ENCODE assay signal across 1 cellular context in genomic region chr4:74627516-74627915, GRCh38.
TF ChIP-seq lines count a peak whose summit lies in the region.

No MANE protein-coding gene starts in this region.

TF ChIP-seq in HepG2, 621 proteins besides CTCF, POLR2A, EP300 and RAD21 (continued from another document):
- no peak for TF ChIP-seq ZNF646 (CRISPR knock-in tag; IDR thresholded peaks at IDR 0.05)
- no peak for TF ChIP-seq ZNF124 (CRISPR knock-in tag; IDR thresholded peaks at IDR 0.05)
- no peak for TF ChIP-seq ZBTB46 (CRISPR knock-in tag; IDR thresholded peaks at IDR 0.05; ENCODE audit: borderline replicate concordance)
- no peak for TF ChIP-seq TAF1 (CRISPR knock-in tag; IDR thresholded peaks at IDR 0.05)
- TF ChIP-seq HOMEZ (CRISPR knock-in tag; IDR thresholded peaks at IDR 0.05; ENCODE audit: low read depth): peak; percentile 14; the same call in 1 of the 2 replicates
- peak; percentile 68; the same call in 1 of the 2 replicates for TF ChIP-seq HMG20A (CRISPR knock-in tag; IDR thresholded peaks at IDR 0.05; ENCODE audit: borderline replicate concordance)
- TF ChIP-seq MEF2D (CRISPR knock-in tag; IDR thresholded peaks at IDR 0.05): no peak
- TF ChIP-seq FOXA3 (CRISPR knock-in tag; IDR thresholded peaks at IDR 0.05): peak; percentile 55; the same call in 1 of the 2 replicates
- no peak for TF ChIP-seq GPN1 (CRISPR knock-in tag; IDR thresholded peaks at IDR 0.05; ENCODE audit: borderline replicate concordance)
- TF ChIP-seq SOX5 (CRISPR knock-in tag; IDR thresholded peaks at IDR 0.05; ENCODE audit: borderline replicate concordance): peak; percentile 32; the same call in 1 of the 2 replicates
- TF ChIP-seq ZNF773 (CRISPR knock-in tag; IDR thresholded peaks at IDR 0.05; ENCODE audit: borderline replicate concordance): no peak
- 0 out of 2 replicates have a peak, but pooled peaks have one; percentile 28 for TF ChIP-seq ZNF644 (CRISPR knock-in tag; IDR thresholded peaks at IDR 0.05; ENCODE audit: low read depth)
- TF ChIP-seq GATAD2A (CRISPR knock-in tag; IDR thresholded peaks at IDR 0.05): peak; percentile 79
- peak; percentile 96 for TF ChIP-seq CEBPB (IDR thresholded peaks at IDR 0.05; ENCODE audit: borderline replicate concordance, low read depth, low read length)
- no peak for TF ChIP-seq FOXP4 (CRISPR knock-in tag; IDR thresholded peaks at IDR 0.05)
- no peak for TF ChIP-seq GABPB1 (CRISPR knock-in tag; IDR thresholded peaks at IDR 0.05)
- TF ChIP-seq GATAD1 (CRISPR knock-in tag; IDR thresholded peaks at IDR 0.05): peak; percentile 38; the same call in 1 of the 2 replicates
- no peak for TF ChIP-seq NFKBIZ (CRISPR knock-in tag; IDR thresholded peaks at IDR 0.05)
- TF ChIP-seq CENPBD1 (CRISPR knock-in tag; IDR thresholded peaks at IDR 0.05; ENCODE audit: borderline replicate concordance, low read depth): no peak
- peak; percentile 33; the same call in 1 of the 2 replicates for TF ChIP-seq RXRB (CRISPR knock-in tag; IDR thresholded peaks at IDR 0.05; ENCODE audit: borderline replicate concordance)
- TF ChIP-seq ARID5B (CRISPR knock-in tag; IDR thresholded peaks at IDR 0.05): peak; percentile 61; the same call in 1 of the 2 replicates
- TF ChIP-seq ZNF362 (CRISPR knock-in tag; IDR thresholded peaks at IDR 0.05; ENCODE audit: borderline replicate concordance): no peak
- TF ChIP-seq ATF4 (CRISPR knock-in tag; IDR thresholded peaks at IDR 0.05): peak in 1 of 2 experiments; percentile 92; a peak in 2 of 4 replicates
- no peak for TF ChIP-seq ELK4 (CRISPR knock-in tag; IDR thresholded peaks at IDR 0.05; ENCODE audit: borderline replicate concordance)
